ENCODE assay signal across 36 cellular contexts in genomic region chr1:33824971-33825370, GRCh38. TPM values are rescaled to one million over a fixed set of nuclear protein-coding genes. Genes with fewer than 3 reads are reported as not detected.
"Had no signal": no experiment of that assay in that cellular context is flagged by ENCODE, and none has a peak within 500 bp of the region (broad histone marks: within the 10 kb centered on the region; RNA-seq: fewer than 3 reads in every experiment).

No MANE protein-coding gene starts in this region.

- H3K9me3 Mint-ChIP-seq: activated B cell treated with CpG ODN at 0.5 μM for 24 hours; activated CD4-positive, alpha-beta T cell treated with anti-CD3 and anti-CD28 coated beads, Interleukin-2, amount 10 ng/mL, durations not matched to agents 7 days and 5 days; activated naive CD4-positive, alpha-beta T cell treated with anti-CD3 and anti-CD28 coated beads, Interleukin-2, amount 50 U/mL, for 24 hours; activated naive CD8-positive, alpha-beta T cell treated with anti-CD3 and anti-CD28 coated beads for 36 hours; activated naive CD8-positive, alpha-beta T cell treated with anti-CD3 and anti-CD28 coated beads, Interleukin-2, amount 50 U/mL, for 24 hours; activated T-cell treated with anti-CD3 and anti-CD28 coated beads, Interleukin-2, amount 50 U/mL, for 24 hours; activated T-helper 1 cell treated with anti-CD3 and anti-CD28 coated beads, Interleukin-12 subunit alpha, Interleukin-12 subunit beta, Interleukin-2, Interleukin-4 antibody, amounts not matched to agents 30 ng/mL and 10 ng/mL and 1 ng/mL, durations not matched to agents 14 hours and 24 hours and 36 hours had no signal

- H3K27me3 Mint-ChIP-seq: activated CD4-positive, alpha-beta memory T cell treated with anti-CD3 and anti-CD28 coated beads, Interleukin-2, amount 10 ng/mL, durations not matched to agents 7 days and 5 days; activated CD4-positive, alpha-beta T cell treated with anti-CD3 and anti-CD28 coated beads, Interleukin-2, amount 10 ng/mL, durations not matched to agents 7 days and 5 days had no signal

- H3K4me3 ChIP-seq: adrenal gland, body of pancreas, colonic mucosa, esophagus squamous epithelium, gastroesophageal sphincter had no signal

- H3K36me3 Mint-ChIP-seq: activated naive CD4-positive, alpha-beta T cell treated with anti-CD3 and anti-CD28 coated beads, Interleukin-2, amount 50 U/mL, for 24 hours; activated naive CD8-positive, alpha-beta T cell treated with anti-CD3 and anti-CD28 coated beads for 36 hours had no signal

- ATAC-seq: activated CD4-positive, CD25-positive, alpha-beta regulatory T cell treated with anti-CD3 and anti-CD28 coated beads, Interleukin-2, amount 50 U/mL, for 24 hours; activated naive CD8-positive, alpha-beta T cell treated with anti-CD3 and anti-CD28 coated beads, Interleukin-2, amount 50 U/mL, for 24 hours; body of pancreas; gastroesophageal sphincter; T-helper 17 cell had no signal

- H3K27ac ChIP-seq: adrenal gland, body of pancreas, colonic mucosa, esophagus squamous epithelium, gastroesophageal sphincter, WERI-Rb-1 had no signal

- H3K9me3 ChIP-seq: adrenal gland, body of pancreas, colonic mucosa, esophagus squamous epithelium had no signal

- DNase-seq: activated B cell treated with CpG ODN at 0.5 μM for 24 hours; activated CD4-positive, alpha-beta memory T cell treated with anti-CD3 and anti-CD28 coated beads, Interleukin-2, amount 10 ng/mL, durations not matched to agents 7 days and 5 days; activated CD4-positive, alpha-beta T cell treated with anti-CD3 and anti-CD28 coated beads, Interleukin-2, amount 10 ng/mL, durations not matched to agents 7 days and 5 days; activated CD4-positive, alpha-beta T cell treated with anti-CD3 and anti-CD28 coated beads, Interleukin-2, amount 50 U/mL, for 4 hours; activated CD8-positive, alpha-beta memory T cell treated with anti-CD3 and anti-CD28 coated beads, Interleukin-2, amount 50 U/mL, for 48 hours; activated effector memory CD4-positive, alpha-beta T cell treated with anti-CD3 and anti-CD28 coated beads, Interleukin-2, amount 50 U/mL, for 16 hours; activated naive CD4-positive, alpha-beta T cell treated with anti-CD3 and anti-CD28 coated beads for 36 hours; activated naive CD8-positive, alpha-beta T cell treated with anti-CD3 and anti-CD28 coated beads for 36 hours; activated naive CD8-positive, alpha-beta T cell treated with anti-CD3 and anti-CD28 coated beads, Interleukin-2, amount 50 U/mL, for 24 hours; activated T-cell treated with anti-CD3 and anti-CD28 coated beads for 4 hours; activated T-cell treated with anti-CD3 and anti-CD28 coated beads, Interleukin-2, amount 50 U/mL, for 24 hours; adrenal gland; amygdala; aorta; body of pancreas; central memory CD4-positive, alpha-beta T cell; cerebellar nuclear complex; colonic mucosa; effector memory CD4-positive, alpha-beta T cell; erythroblast; esophagus squamous epithelium; foreskin melanocyte; T-helper 1 cell; T-helper 17 cell; T1000; WERI-Rb-1 had no signal

- H3K4me1 Mint-ChIP-seq: activated B cell treated with CpG ODN at 0.5 μM for 24 hours; activated CD4-positive, alpha-beta memory T cell treated with anti-CD3 and anti-CD28 coated beads, Interleukin-2, amount 10 ng/mL, durations not matched to agents 7 days and 5 days; activated CD4-positive, alpha-beta T cell treated with anti-CD3 and anti-CD28 coated beads, Interleukin-2, amount 10 ng/mL, durations not matched to agents 7 days and 5 days; activated naive CD4-positive, alpha-beta T cell treated with anti-CD3 and anti-CD28 coated beads, Interleukin-2, amount 50 U/mL, for 24 hours; activated naive CD8-positive, alpha-beta T cell treated with anti-CD3 and anti-CD28 coated beads for 36 hours; activated naive CD8-positive, alpha-beta T cell treated with anti-CD3 and anti-CD28 coated beads, Interleukin-2, amount 50 U/mL, for 24 hours; T-helper 17 cell had no signal

- H3K4me3 Mint-ChIP-seq: activated B cell treated with CpG ODN at 0.5 μM for 24 hours; activated CD4-positive, alpha-beta memory T cell treated with anti-CD3 and anti-CD28 coated beads, Interleukin-2, amount 10 ng/mL, durations not matched to agents 7 days and 5 days; activated CD4-positive, alpha-beta T cell treated with anti-CD3 and anti-CD28 coated beads, Interleukin-2, amount 10 ng/mL, durations not matched to agents 7 days and 5 days; activated naive CD4-positive, alpha-beta T cell treated with anti-CD3 and anti-CD28 coated beads for 36 hours; activated naive CD4-positive, alpha-beta T cell treated with anti-CD3 and anti-CD28 coated beads, Interleukin-2, amount 50 U/mL, for 24 hours; activated naive CD8-positive, alpha-beta T cell treated with anti-CD3 and anti-CD28 coated beads for 36 hours; activated naive CD8-positive, alpha-beta T cell treated with anti-CD3 and anti-CD28 coated beads, Interleukin-2, amount 50 U/mL, for 24 hours; activated T-cell treated with anti-CD3 and anti-CD28 coated beads, Interleukin-2, amount 50 U/mL, for 24 hours; activated T-helper 1 cell treated with anti-CD3 and anti-CD28 coated beads, Interleukin-12 subunit alpha, Interleukin-12 subunit beta, Interleukin-2, Interleukin-4 antibody, amounts not matched to agents 30 ng/mL and 10 ng/mL and 1 ng/mL, durations not matched to agents 14 hours and 24 hours and 36 hours; T-helper 17 cell; T-helper 2 cell treated with Interferon-gamma antibody and Interleukin-4, amounts not matched to agents 5 μg/mL and 100 μg/mL, for 36 hours had no signal

- H3K4me1 ChIP-seq: adrenal gland, body of pancreas, colonic mucosa, esophagus squamous epithelium, gastroesophageal sphincter had no signal

- H3K27me3 ChIP-seq: adrenal gland, body of pancreas, colonic mucosa had no signal

- H3K27ac Mint-ChIP-seq: activated B cell treated with CpG ODN at 0.5 μM for 24 hours; activated CD4-positive, alpha-beta memory T cell treated with anti-CD3 and anti-CD28 coated beads, Interleukin-2, amount 10 ng/mL, durations not matched to agents 7 days and 5 days; activated CD4-positive, alpha-beta T cell treated with anti-CD3 and anti-CD28 coated beads, Interleukin-2, amount 10 ng/mL, durations not matched to agents 7 days and 5 days; activated naive CD4-positive, alpha-beta T cell treated with anti-CD3 and anti-CD28 coated beads for 36 hours; activated naive CD4-positive, alpha-beta T cell treated with anti-CD3 and anti-CD28 coated beads, Interleukin-2, amount 50 U/mL, for 24 hours; activated naive CD8-positive, alpha-beta T cell treated with anti-CD3 and anti-CD28 coated beads for 36 hours; activated naive CD8-positive, alpha-beta T cell treated with anti-CD3 and anti-CD28 coated beads, Interleukin-2, amount 50 U/mL, for 24 hours; activated T-cell treated with anti-CD3 and anti-CD28 coated beads, Interleukin-2, amount 50 U/mL, for 24 hours; activated T-helper 1 cell treated with anti-CD3 and anti-CD28 coated beads, Interleukin-12 subunit alpha, Interleukin-12 subunit beta, Interleukin-2, Interleukin-4 antibody, amounts not matched to agents 30 ng/mL and 10 ng/mL and 1 ng/mL, durations not matched to agents 14 hours and 24 hours and 36 hours; activated T-helper 2 cell treated with anti-CD3 and anti-CD28 coated beads, Interferon-gamma antibody, Interleukin-2, Interleukin-4, amounts not matched to agents 10 μg/mL and 5 μg/mL and 100 μg/mL, durations not matched to agents 14 hours and 24 hours and 36 hours; T-helper 17 cell; T-helper 2 cell treated with Interferon-gamma antibody and Interleukin-4, amounts not matched to agents 5 μg/mL and 100 μg/mL, for 36 hours had no signal

- H3K36me3 ChIP-seq: adrenal gland, colonic mucosa, esophagus squamous epithelium, gastroesophageal sphincter, WERI-Rb-1 had no signal

RNA-seq across cellular contexts. Expression of gene HMGB4, which starts 38.9 kb away (rescaled TPM):
- total RNA-seq: activated B cell treated with CpG ODN at 0.5 μM for 24 hours; activated CD4-positive, alpha-beta memory T cell treated with anti-CD3 and anti-CD28 coated beads, Interleukin-2, amount 10 ng/mL, durations not matched to agents 7 days and 5 days; activated CD4-positive, alpha-beta T cell treated with anti-CD3 and anti-CD28 coated beads, Interleukin-2, amount 10 ng/mL, durations not matched to agents 7 days and 5 days; activated naive CD4-positive, alpha-beta T cell treated with anti-CD3 and anti-CD28 coated beads for 36 hours; activated naive CD8-positive, alpha-beta T cell treated with anti-CD3 and anti-CD28 coated beads for 36 hours; activated T-helper 1 cell treated with anti-CD3 and anti-CD28 coated beads, Interleukin-12 subunit alpha, Interleukin-12 subunit beta, Interleukin-2, Interleukin-4 antibody, amounts not matched to agents 30 ng/mL and 10 ng/mL and 1 ng/mL, durations not matched to agents 14 hours and 24 hours and 36 hours; activated T-helper 2 cell treated with anti-CD3 and anti-CD28 coated beads, Interferon-gamma antibody, Interleukin-2, Interleukin-4, amounts not matched to agents 10 μg/mL and 5 μg/mL and 100 μg/mL, durations not matched to agents 14 hours and 24 hours and 36 hours; adrenal gland; aorta; body of pancreas; colonic mucosa; dermis microvascular lymphatic vessel endothelial cell; esophagus squamous epithelium; fibroblast of lung; fibroblast of villous mesenchyme; gastroesophageal sphincter; glomerular endothelial cell; T-helper 17 cell had no signal
- polyA plus RNA-seq: adrenal gland, aorta, fibroblast of lung had no signal
